In the genomic region with DNA sequence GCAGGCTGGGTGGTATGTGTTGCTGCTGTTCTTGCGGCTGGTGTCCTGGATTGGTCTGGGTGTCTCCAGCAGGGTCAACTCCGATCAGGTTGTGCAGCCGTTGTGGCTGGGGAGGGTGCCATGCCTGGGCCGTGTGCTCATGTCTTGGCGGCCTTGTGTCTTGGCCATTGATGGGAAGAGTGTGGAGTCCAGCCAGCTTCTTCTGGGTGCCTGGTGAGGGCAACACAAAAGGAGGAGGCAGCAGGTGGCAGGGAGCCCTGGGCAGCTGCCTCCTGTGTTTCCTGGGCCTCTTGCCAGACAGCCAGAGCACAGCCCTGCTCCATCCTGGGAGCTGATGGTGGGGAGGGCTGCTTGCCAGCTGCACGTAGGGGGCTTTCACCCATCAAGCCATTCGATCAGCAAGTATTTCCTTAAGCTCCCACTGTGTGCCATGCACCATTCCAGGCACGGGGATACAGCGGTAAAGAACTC, we compare ENCODE assay signal across 11 cellular contexts. TPM values are rescaled to one million over a fixed set of nuclear protein-coding genes. Genes with fewer than 3 reads are reported as not detected.
DNase-seq lines count a peak whose midpoint lies in the region; ATAC-seq, FAIRE-seq and TF ChIP-seq lines count a peak whose summit lies in the region.
"Had no signal": no experiment of that assay in that cellular context is flagged by ENCODE, and none has a peak within 500 bp of the region (broad histone marks: within the 10 kb centered on the region; RNA-seq: fewer than 3 reads in every experiment).

No MANE protein-coding gene starts in this region.

- TF ChIP-seq CTCF in GM12878 (IDR thresholded peaks at IDR 0.05 in 2 of 3, conservative IDR thresholded peaks at IDR 0.05 in 1 of 3; ENCODE audit: control insufficient read depth in 2 of 3, extremely low read depth in 1 of 3, insufficient read depth in 1 of 3, low read depth in 3 of 3, low read length in 3 of 3) = no peak
- TF ChIP-seq CTCF in GM10248 (IDR thresholded peaks at IDR 0.05; ENCODE audit: control extremely low read depth, extremely low read depth, low read depth, missing control alignments) = no peak
- TF ChIP-seq CTCF in HepG2 (CRISPR knock-in tag; IDR thresholded peaks at IDR 0.05) = no peak

- in situ Hi-C loops in GM12878 (cut with MboI) = no loop called here
- in situ Hi-C loops in HepG2 (cut with HindIII; ENCODE audit: extremely low pct_ligation_motif_present, low pct_unique_long_range_greater_than_20kb) = no loop called here

- ATAC-seq in GM12878 (no peak), HG02759 (IDR thresholded peaks at IDR 0.05; ENCODE audit: unreplicated experiment) (no peak), HepG2 (no peak)

- H3K4me2 ChIP-seq in GM12878 (ENCODE audit: control insufficient read depth, insufficient read depth) = no peak overlapping the region
- no peak overlapping the region for H3K4me2 ChIP-seq in HepG2 (ENCODE audit: low read depth, low read length)

- FAIRE-seq in GM12878 (lab: Jason Lieb, UNC) (no peak), HepG2 (lab: Jason Lieb, UNC) (no peak)

- H3K4me1 ChIP-seq in GM12878 (ENCODE audit: control insufficient read depth, insufficient read depth, low read length) (peaks cover 2% of the 10 kb centered on the region), HepG2 (ENCODE audit: insufficient read depth, low read length) (0 out of 2 replicates have a peak, but pooled peaks cover 6% of the 10 kb centered on the region)

- H3K27me3 ChIP-seq in GM12878 (replicated peaks in 1 of 2; ENCODE audit: control insufficient read depth in 2 of 2, insufficient read depth in 2 of 2, low read length in 1 of 2) (no peaks in the 10 kb centered on the region), HepG2 (ENCODE audit: control insufficient read depth in 1 of 2, insufficient read depth in 2 of 2, low read length in 2 of 2) (peaks cover 11 to 52% of the 10 kb centered on the region in 2 experiments; a peak in 4 of 5 replicates)

- H3K9ac ChIP-seq in GM12878 (ENCODE audit: control insufficient read depth, insufficient read depth, low read length) (no peak overlapping the region), HepG2 (ENCODE audit: insufficient read depth, low read depth, low read length) (no peak overlapping the region)

- CTCF ChIA-PET in GM12878 (lab: Yijun Ruan, JAX) (no interaction called here), GM10248 (lab: Yijun Ruan, JAX) (interaction anchor here (1.2 to 1.5 kb wide), 3 partner anchors 15 to 65 kb away, joined by 4 to 5 read pairs (median 5); no protein-coding TSS in a partner anchor), HepG2 (lab: Yijun Ruan, JAX; ENCODE audit: low intra/inter-chr PET ratio, low total read pairs) (no interaction called here)

- H4K20me1 ChIP-seq in GM12878 (ENCODE audit: control insufficient read depth, insufficient read depth) (no peaks in the 10 kb centered on the region), HepG2 (ENCODE audit: insufficient read depth, low read length) (no peaks in the 10 kb centered on the region)

- H2AFZ ChIP-seq in GM12878 (ENCODE audit: control insufficient read depth, low read depth, low read length) (no peak overlapping the region), HepG2 (ENCODE audit: low read length) (no peak overlapping the region)

- H3K79me2 ChIP-seq in GM12878 (ENCODE audit: control insufficient read depth, insufficient read depth, low read length) = no peaks in the 10 kb centered on the region
- no peaks in the 10 kb centered on the region for H3K79me2 ChIP-seq in HepG2 (ENCODE audit: insufficient read depth, low read length)

- peak; percentile 62 for TF ChIP-seq POLR2A in GM12878 (IDR thresholded peaks at IDR 0.05; ENCODE audit: low read depth, low read length)
- no peak for TF ChIP-seq POLR2A in HepG2 (IDR thresholded peaks at IDR 0.05; ENCODE audit: insufficient read depth in 1 of 2, low read depth in 2 of 2, low read length in 2 of 2)

- 76% methylated on average over 9 of the region's 9 CpGs for WGBS in GM12878 (ENCODE audit: insufficient coverage, insufficient replicate concordance, low lambda C conversion rate, missing lambda C conversion rate)
- 17% methylated on average over 4 of the region's 9 CpGs for WGBS in HepG2 (ENCODE audit: low lambda C conversion rate)

- no peaks in the 10 kb centered on the region for H3K36me3 ChIP-seq in GM12878 (ENCODE audit: control insufficient read depth in 2 of 2, insufficient read depth in 2 of 2, low read length in 1 of 2)
- no peaks in the 10 kb centered on the region for H3K36me3 ChIP-seq in HepG2 (replicated peaks in 1 of 2; ENCODE audit: control insufficient read depth in 1 of 2, insufficient read depth in 2 of 2, low read length in 2 of 2)

- SMC1A ChIA-PET in GM12878 (lab: Charles Lee; ENCODE audit: uncharacterized antibody, unreplicated experiment) = interaction anchor here (0.6 kb wide), 1 partner anchor 231 kb away, joined by 3 read pairs; no protein-coding TSS in a partner anchor

- no peak for TF ChIP-seq EP300 in GM12878 (IDR thresholded peaks at IDR 0.05; ENCODE audit: borderline replicate concordance in 1 of 2, control insufficient read depth in 1 of 2, low read depth in 2 of 2, low read length in 2 of 2)
- TF ChIP-seq EP300 in HepG2 (IDR thresholded peaks at IDR 0.05; ENCODE audit: low read depth in 2 of 2, low read length in 2 of 2) = no peak
- TF ChIP-seq EP300 in HepG2 (CRISPR knock-in tag; IDR thresholded peaks at IDR 0.05; ENCODE audit: borderline replicate concordance) = no peak

- intact Hi-C loops in GM12878 (cut with micrococcal nuclease; ENCODE audit: unreplicated experiment) = no loop called here
- intact Hi-C loops in HepG2 (cut with micrococcal nuclease; ENCODE audit: unreplicated experiment) = no loop called here

- TF ChIP-seq RAD21 in GM12878 (IDR thresholded peaks at IDR 0.05; ENCODE audit: insufficient read depth, low read depth, low read length) = no peak
- TF ChIP-seq RAD21 in HepG2 (CRISPR knock-in tag; IDR thresholded peaks at IDR 0.05) = no peak

- H3K27ac ChIP-seq in GM12878 (ENCODE audit: control insufficient read depth, insufficient read depth) = no peak overlapping the region
- no peak overlapping the region for H3K27ac ChIP-seq in HepG2 (ENCODE audit: extremely low read length, insufficient read depth, low read length)

- H3K4me3 ChIP-seq in GM12878 = no peak overlapping the region
- H3K4me3 ChIP-seq in HepG2 (replicated peaks in 1 of 3; ENCODE audit: insufficient read depth in 1 of 3, low read depth in 2 of 3, low read length in 3 of 3) = no peak overlapping the region

- RAD21 ChIA-PET in GM12878 (lab: Charles Lee; ENCODE audit: unreplicated experiment) = no interaction called here

- POLR2A ChIA-PET in GM12878 (lab: Charles Lee) (no interaction called here), GM10248 (lab: Yijun Ruan, JAX) (no interaction called here), HepG2 (lab: Yijun Ruan, JAX) (no interaction called here)

- no peaks in the 10 kb centered on the region for H3K9me3 ChIP-seq in GM12878 (replicated peaks; ENCODE audit: control insufficient read depth, insufficient read depth, low read length)
- H3K9me3 ChIP-seq in HepG2 (ENCODE audit: low read length) = no peaks in the 10 kb centered on the region

- DNase-seq in Ammon's horn (ENCODE audit: low spot score) (peak; percentile 53), NCI-H1105 (lab: John Stamatoyannopoulos, UW) (peak; percentile 50), GM12878 (ENCODE audit: low read depth, low spot score) (no peak), mucosa of gallbladder (ENCODE audit: low spot score) (peak; percentile 85), GM10248 (ENCODE audit: extremely low spot score) (no peak), GM19238 (ENCODE audit: insufficient read length, low spot score) (no peak), HepG2 (ENCODE audit: low spot score) (no peak)
- DNase-seq: activated T-cell treated with anti-CD3 and anti-CD28 coated beads, Interleukin-2, amount 50 U/mL, for 1 hour; T-helper 9 cell had no signal

- no TSS peak for BruUV-seq in GM12878 (replicated peaks; lab: Mats Ljungman, UMichigan)
- BruUV-seq in HepG2 (replicated peaks; lab: Mats Ljungman, UMichigan) = no TSS peak

RNA-seq across cellular contexts. Expression of a gene that starts 4.3 kb away (rescaled TPM):
- 3.4 and 4.0 TPM in 2 replicates for total RNA-seq in GM12878 (2013; cell fraction: nucleolus; rRNA removed)
- total RNA-seq in GM12878 (2014; rRNA removed) (4.7 and 4.9 TPM in 2 replicates), GM12878 (2014; rRNA removed; fragmentation: Illumina TruSeq; extraction: Trizol) (2.0 and 2.1 TPM in 2 replicates), GM12878 (2021) (3.8 and 4.7 TPM in 2 replicates), mucosa of gallbladder (2.8 TPM), HepG2 (2016; rRNA removed; fragmentation: Illumina TruSeq; extraction: Trizol) (not detected in 2 replicates)
- polyA plus RNA-seq in GM12878 (2011; ENCODE audit: low read depth) = 6.4 TPM
- polyA plus RNA-seq in GM12878 (2011; rRNA removed) (1.9 and 2.8 TPM in 2 replicates), GM12878 (2014; fragmentation: Illumina TruSeq; extraction: Trizol) (0.68 and 1.8 TPM in 2 replicates), GM12878 (2014; fragmentation: Nextera tagmentation; extraction: Ambion mirVana) (under 1 TPM; 0.37 to 0.73 TPM), GM12878 (2014; rRNA removed) (5.7 and 5.9 TPM in 2 replicates), GM12878 (2016; fragmentation: Nextera tagmentation; extraction: Ambion mirVana) (1 to 10 TPM; 3.9 to 4.8 TPM), HepG2 (2011; rRNA removed) (0.44 and 0.46 TPM in 2 replicates)
- polyA plus RNA-seq in GM12878 (2011; cell fraction: cytosol; rRNA removed) = 7.0 and 7.3 TPM in 2 replicates
- polyA plus RNA-seq in GM12878 (2011; cell fraction: nucleus; rRNA removed) = 4.0 and 7.6 TPM in 2 replicates
- polyA plus RNA-seq in GM12878 (2012) = 8.1 and 11.6 TPM in 2 replicates
- 4.8 and 8.7 TPM in 2 replicates for polyA minus RNA-seq in GM12878 (2011; rRNA and poly(A)+ RNA removed)
- polyA minus RNA-seq in GM12878 (2011; cell fraction: cytosol; rRNA and poly(A)+ RNA removed) = 5.0 and 5.9 TPM in 2 replicates
- 7.1 and 9.2 TPM in 2 replicates for polyA minus RNA-seq in GM12878 (2011; cell fraction: nucleus; rRNA and poly(A)+ RNA removed)
- total RNA-seq in HepG2 (2016; cell fraction: cytosol; rRNA removed; fragmentation: Illumina TruSeq; extraction: Trizol; ENCODE audit: low read depth) = not detected in 2 replicates
- total RNA-seq in HepG2 (2016; cell fraction: insoluble cytoplasmic fraction; rRNA removed; fragmentation: Illumina TruSeq; extraction: Trizol) = not detected in 2 replicates
- total RNA-seq in HepG2 (2016; cell fraction: membrane; rRNA removed; fragmentation: Illumina TruSeq; extraction: Trizol) = 0.15 TPM in 1 of 2 replicates, not detected in the other
- not detected in 2 replicates for total RNA-seq in HepG2 (2016; cell fraction: nucleus; rRNA removed; fragmentation: Illumina TruSeq; extraction: Trizol)
- polyA plus RNA-seq in HepG2 (2011; cell fraction: cytosol; rRNA removed) = 0.41 and 0.63 TPM in 2 replicates
- 0.21 and 0.48 TPM in 2 replicates for polyA plus RNA-seq in HepG2 (2011; cell fraction: nucleus; rRNA removed)
- 0.39 TPM in 1 of 2 replicates, not detected in the other for polyA plus RNA-seq in HepG2 (2012)
- polyA plus RNA-seq in HepG2 (2016; cell fraction: cytosol; fragmentation: Illumina TruSeq; extraction: Trizol; ENCODE audit: low read depth) = not detected in 2 replicates
- not detected in 2 replicates for polyA plus RNA-seq in HepG2 (2016; cell fraction: insoluble cytoplasmic fraction; fragmentation: Illumina TruSeq; extraction: Trizol; ENCODE audit: low read depth)
- polyA plus RNA-seq in HepG2 (2016; cell fraction: membrane; fragmentation: Illumina TruSeq; extraction: Trizol; ENCODE audit: low read depth) = not detected in 2 replicates
- polyA plus RNA-seq in HepG2 (2016; cell fraction: nucleus; fragmentation: Illumina TruSeq; extraction: Trizol; ENCODE audit: insufficient read depth, low read depth) = not detected in 2 replicates
- polyA minus RNA-seq in HepG2 (2011; rRNA and poly(A)+ RNA removed; ENCODE audit: low replicate concordance) = 0.58 and 21.7 TPM in 2 replicates
- 1.1 and 2.0 TPM in 2 replicates for polyA minus RNA-seq in HepG2 (2011; cell fraction: cytosol; rRNA and poly(A)+ RNA removed)
- 0.39 and 0.62 TPM in 2 replicates for polyA minus RNA-seq in HepG2 (2011; cell fraction: nucleus; rRNA and poly(A)+ RNA removed)
- polyA plus RNA-seq: CD14-positive monocyte had no signal

RNA-seq across cellular contexts. Expression of a gene that starts 28.5 kb away (rescaled TPM):
- total RNA-seq in GM12878 (2013; cell fraction: nucleolus; rRNA removed) = 8.1 and 8.2 TPM in 2 replicates
- total RNA-seq in GM12878 (2014; rRNA removed) = 0.05 TPM in 1 of 2 replicates, not detected in the other
- 0.04 TPM in 1 of 2 replicates, not detected in the other for total RNA-seq in GM12878 (2014; rRNA removed; fragmentation: Illumina TruSeq; extraction: Trizol)
- total RNA-seq in GM12878 (2021) = 0.08 TPM in 1 of 2 replicates, not detected in the other
- polyA plus RNA-seq in GM12878 (2011; ENCODE audit: low read depth) = not detected
- 0.10 and 0.12 TPM in 2 replicates for polyA plus RNA-seq in GM12878 (2011; rRNA removed)
- polyA plus RNA-seq in GM12878 (2011; cell fraction: cytosol; rRNA removed) = 0.27 TPM in 2 replicates
- polyA plus RNA-seq in GM12878 (2011; cell fraction: nucleus; rRNA removed) = 0.69 and 0.99 TPM in 2 replicates
- polyA plus RNA-seq in GM12878 (2012) = 0.07 and 0.13 TPM in 2 replicates
- not detected in 2 replicates for polyA plus RNA-seq in GM12878 (2014; fragmentation: Illumina TruSeq; extraction: Trizol)
- polyA plus RNA-seq in GM12878 (2014; fragmentation: Nextera tagmentation; extraction: Ambion mirVana) = not detected
- 0.06 TPM in 1 of 2 replicates, not detected in the other for polyA plus RNA-seq in GM12878 (2014; rRNA removed)
- polyA plus RNA-seq in GM12878 (2016; fragmentation: Nextera tagmentation; extraction: Ambion mirVana) = under 1 TPM in 1 of 2 experiments, not detected in 1; 0.16 TPM
- 0.15 and 0.37 TPM in 2 replicates for polyA minus RNA-seq in GM12878 (2011; rRNA and poly(A)+ RNA removed)
- polyA minus RNA-seq in GM12878 (2011; cell fraction: cytosol; rRNA and poly(A)+ RNA removed) = not detected in 2 replicates
- polyA minus RNA-seq in GM12878 (2011; cell fraction: nucleus; rRNA and poly(A)+ RNA removed) = 0.38 and 0.48 TPM in 2 replicates
- total RNA-seq in mucosa of gallbladder = 7.2 TPM
- total RNA-seq in HepG2 (2016; rRNA removed; fragmentation: Illumina TruSeq; extraction: Trizol) = 0.13 and 0.20 TPM in 2 replicates
- total RNA-seq in HepG2 (2016; cell fraction: cytosol; rRNA removed; fragmentation: Illumina TruSeq; extraction: Trizol; ENCODE audit: low read depth) = 0.09 and 0.10 TPM in 2 replicates
- total RNA-seq in HepG2 (2016; cell fraction: insoluble cytoplasmic fraction; rRNA removed; fragmentation: Illumina TruSeq; extraction: Trizol) = 0.07 and 0.19 TPM in 2 replicates
- 0.03 and 0.15 TPM in 2 replicates for total RNA-seq in HepG2 (2016; cell fraction: membrane; rRNA removed; fragmentation: Illumina TruSeq; extraction: Trizol)
- 0.19 TPM in 1 of 2 replicates, not detected in the other for total RNA-seq in HepG2 (2016; cell fraction: nucleus; rRNA removed; fragmentation: Illumina TruSeq; extraction: Trizol)
- 0.25 and 0.27 TPM in 2 replicates for polyA plus RNA-seq in HepG2 (2011; rRNA removed)
- polyA plus RNA-seq in HepG2 (2011; cell fraction: cytosol; rRNA removed) = 0.13 and 0.24 TPM in 2 replicates
- 0.50 and 0.61 TPM in 2 replicates for polyA plus RNA-seq in HepG2 (2011; cell fraction: nucleus; rRNA removed)
- 0.13 and 0.43 TPM in 2 replicates for polyA plus RNA-seq in HepG2 (2012)
- polyA plus RNA-seq in HepG2 (2016; cell fraction: cytosol; fragmentation: Illumina TruSeq; extraction: Trizol; ENCODE audit: low read depth) = 0.07 TPM in 1 of 2 replicates, not detected in the other
- polyA plus RNA-seq in HepG2 (2016; cell fraction: insoluble cytoplasmic fraction; fragmentation: Illumina TruSeq; extraction: Trizol; ENCODE audit: low read depth) = 0.13 and 0.19 TPM in 2 replicates
- polyA plus RNA-seq in HepG2 (2016; cell fraction: membrane; fragmentation: Illumina TruSeq; extraction: Trizol; ENCODE audit: low read depth) = 0.06 and 0.08 TPM in 2 replicates
- polyA plus RNA-seq in HepG2 (2016; cell fraction: nucleus; fragmentation: Illumina TruSeq; extraction: Trizol; ENCODE audit: insufficient read depth, low read depth) = 0.34 and 0.39 TPM in 2 replicates
- 0.98 and 7.6 TPM in 2 replicates for polyA minus RNA-seq in HepG2 (2011; rRNA and poly(A)+ RNA removed; ENCODE audit: low replicate concordance)
- polyA minus RNA-seq in HepG2 (2011; cell fraction: cytosol; rRNA and poly(A)+ RNA removed) = 0.35 and 0.59 TPM in 2 replicates
- polyA minus RNA-seq in HepG2 (2011; cell fraction: nucleus; rRNA and poly(A)+ RNA removed) = 0.12 and 0.26 TPM in 2 replicates
- polyA plus RNA-seq: CD14-positive monocyte had no signal

Comparison
In these comparisons a context has a peak if more than half of its experiments do, and no peak if none do; other contexts are left out.
1. DNase-seq: peak in Ammon's horn (single experiment), NCI-H1105 (single experiment) and mucosa of gallbladder (single experiment); none in GM12878 (single experiment), GM10248 (single experiment), GM19238 (single experiment) and HepG2 (single experiment).